ENCODE assay signal across 1 cellular context in the genomic region with DNA sequence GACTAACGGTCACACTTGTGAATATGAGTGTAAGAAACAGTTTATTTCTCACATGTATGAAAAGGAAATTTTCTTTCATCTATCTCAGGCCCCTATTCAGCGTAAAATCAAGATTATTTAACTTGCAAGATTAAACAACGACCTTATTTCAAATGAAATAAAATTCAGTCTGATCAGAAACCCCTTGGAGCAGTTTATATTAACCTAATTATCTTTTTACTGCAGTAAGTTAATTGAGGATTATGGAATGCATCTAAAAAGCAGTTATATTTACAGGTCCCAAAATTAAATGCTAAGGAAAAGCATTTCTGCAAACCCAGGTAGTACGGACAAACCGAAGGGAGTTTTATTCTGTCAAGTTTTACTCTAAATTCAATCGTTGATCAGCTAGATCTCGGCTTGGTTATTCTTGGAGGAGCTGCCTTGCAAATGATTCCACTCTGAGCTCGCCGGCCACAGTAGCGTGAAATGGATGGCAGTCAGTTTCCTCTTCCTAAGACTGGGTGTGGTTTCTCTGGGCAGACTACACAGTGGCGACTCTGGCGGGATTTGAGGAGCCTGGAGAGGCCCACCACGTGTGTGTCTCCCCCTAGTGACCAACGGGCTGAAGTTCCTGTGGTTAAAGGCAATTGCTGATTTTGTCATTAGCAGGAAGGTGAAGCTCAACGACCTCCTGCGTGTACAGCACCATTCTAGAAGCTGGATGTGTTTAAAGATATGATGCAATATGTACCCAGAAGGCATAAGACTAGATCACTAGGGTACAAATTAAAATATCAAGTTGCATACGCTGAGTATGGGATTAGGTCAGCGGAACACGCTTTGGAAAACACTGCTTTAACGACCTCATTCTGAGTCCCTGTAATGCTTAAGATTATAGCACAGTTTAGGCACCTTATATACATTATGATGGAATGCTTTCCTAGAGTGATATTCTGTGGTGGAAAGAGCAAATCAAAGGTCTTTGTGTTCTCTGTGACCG.
TF ChIP-seq lines count a peak whose summit lies in the region.

No MANE protein-coding gene starts in this region.

TF ChIP-seq in HepG2, 621 proteins besides CTCF, POLR2A, EP300 and RAD21 (continued from another document and continues in another):
- TF ChIP-seq ZNF337 (CRISPR knock-in tag; IDR thresholded peaks at IDR 0.05; ENCODE audit: borderline replicate concordance, low read depth) (no peak), HNRNPUL1 (IDR thresholded peaks at IDR 0.05; ENCODE audit: low read depth, low read length) (no peak), ZNF367 (CRISPR knock-in tag; IDR thresholded peaks at IDR 0.05; ENCODE audit: borderline replicate concordance) (no peak), SAP130 (CRISPR knock-in tag; IDR thresholded peaks at IDR 0.05; ENCODE audit: low read depth) (peak; percentile 68), ZNF275 (CRISPR knock-in tag; IDR thresholded peaks at IDR 0.05; ENCODE audit: borderline replicate concordance) (no peak), MYNN (CRISPR knock-in tag; IDR thresholded peaks at IDR 0.05; ENCODE audit: low read depth) (peak; percentile 70; the same call in 1 of the 2 replicates), YY1 (IDR thresholded peaks at IDR 0.05; ENCODE audit: insufficient read depth, insufficient replicate concordance, low read depth, low read length) (peak; percentile 52), RNF219 (CRISPR knock-in tag; IDR thresholded peaks at IDR 0.05) (no peak), TFE3 (CRISPR knock-in tag; IDR thresholded peaks at IDR 0.05) (no peak), ZNF501 (CRISPR knock-in tag; IDR thresholded peaks at IDR 0.05) (peak; percentile 71), MEIS2 (CRISPR knock-in tag; IDR thresholded peaks at IDR 0.05) (no peak), MXD4 (CRISPR knock-in tag; IDR thresholded peaks at IDR 0.05) (peak; percentile 60; the same call in 1 of the 2 replicates), MIER3 (CRISPR knock-in tag; IDR thresholded peaks at IDR 0.05; ENCODE audit: borderline replicate concordance) (peak; percentile 88), ZNF12 (CRISPR knock-in tag; IDR thresholded peaks at IDR 0.05) (0 out of 2 replicates have a peak, but pooled peaks have one; percentile 12), ZFP36 (IDR thresholded peaks at IDR 0.05; ENCODE audit: borderline replicate concordance, low read depth, low read length, partially characterized antibody) (peak; percentile 14), PATZ1 (CRISPR knock-in tag; IDR thresholded peaks at IDR 0.05) (peak; percentile 48; the same call in 1 of the 2 replicates), ZNF772 (CRISPR knock-in tag; IDR thresholded peaks at IDR 0.05) (peak; percentile 36; the same call in 1 of the 2 replicates), ZKSCAN8 (CRISPR knock-in tag; IDR thresholded peaks at IDR 0.05; ENCODE audit: borderline replicate concordance) (peak; percentile 82; the same call in 1 of the 2 replicates), ZNF770 (CRISPR knock-in tag; IDR thresholded peaks at IDR 0.05) (peak; percentile 34; the same call in 1 of the 2 replicates), ARHGAP35 (CRISPR knock-in tag; IDR thresholded peaks at IDR 0.05; ENCODE audit: borderline replicate concordance) (0 out of 2 replicates have a peak, but pooled peaks have one; percentile 35), GATAD1 (CRISPR knock-in tag; IDR thresholded peaks at IDR 0.05) (peak; percentile 52), HDAC2 (CRISPR knock-in tag; IDR thresholded peaks at IDR 0.05) (peak; percentile 74), SRSF4 (IDR thresholded peaks at IDR 0.05; ENCODE audit: low read depth, low read length, poor library complexity, severe bottlenecking) (no peak), ZNF382 (CRISPR knock-in tag; IDR thresholded peaks at IDR 0.05; ENCODE audit: borderline replicate concordance) (no peak), BORCS8-MEF2B (CRISPR knock-in tag; IDR thresholded peaks at IDR 0.05) (no peak), HOXA9 (CRISPR knock-in tag; IDR thresholded peaks at IDR 0.05; ENCODE audit: borderline replicate concordance) (no peak), JUND (CRISPR knock-in tag; IDR thresholded peaks at IDR 0.05) (no peak), ZNF619 (CRISPR knock-in tag; IDR thresholded peaks at IDR 0.05) (no peak), CEBPB (IDR thresholded peaks at IDR 0.05; ENCODE audit: borderline replicate concordance, low read depth, low read length) (peak; percentile 90), ZBED4 (CRISPR knock-in tag; IDR thresholded peaks at IDR 0.05; ENCODE audit: borderline replicate concordance) (0 out of 2 replicates have a peak, but pooled peaks have one; percentile 39), ZNF460 (CRISPR knock-in tag; IDR thresholded peaks at IDR 0.05; ENCODE audit: borderline replicate concordance) (no peak)
- TF ChIP-seq, protein P1, sequence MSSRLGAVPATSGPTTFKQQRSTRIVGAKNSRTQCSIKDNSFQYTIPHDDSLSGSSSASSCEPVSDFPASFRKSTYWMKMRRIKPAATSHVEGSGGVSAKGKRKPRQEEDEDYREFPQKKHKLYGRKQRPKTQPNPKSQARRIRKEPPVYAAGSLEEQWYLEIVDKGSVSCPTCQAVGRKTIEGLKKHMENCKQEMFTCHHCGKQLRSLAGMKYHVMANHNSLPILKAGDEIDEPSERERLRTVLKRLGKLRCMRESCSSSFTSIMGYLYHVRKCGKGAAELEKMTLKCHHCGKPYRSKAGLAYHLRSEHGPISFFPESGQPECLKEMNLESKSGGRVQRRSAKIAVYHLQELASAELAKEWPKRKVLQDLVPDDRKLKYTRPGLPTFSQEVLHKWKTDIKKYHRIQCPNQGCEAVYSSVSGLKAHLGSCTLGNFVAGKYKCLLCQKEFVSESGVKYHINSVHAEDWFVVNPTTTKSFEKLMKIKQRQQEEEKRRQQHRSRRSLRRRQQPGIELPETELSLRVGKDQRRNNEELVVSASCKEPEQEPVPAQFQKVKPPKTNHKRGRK (CRISPR knock-in tag; IDR thresholded peaks at IDR 0.05): no peak
- TF ChIP-seq, protein P2, sequence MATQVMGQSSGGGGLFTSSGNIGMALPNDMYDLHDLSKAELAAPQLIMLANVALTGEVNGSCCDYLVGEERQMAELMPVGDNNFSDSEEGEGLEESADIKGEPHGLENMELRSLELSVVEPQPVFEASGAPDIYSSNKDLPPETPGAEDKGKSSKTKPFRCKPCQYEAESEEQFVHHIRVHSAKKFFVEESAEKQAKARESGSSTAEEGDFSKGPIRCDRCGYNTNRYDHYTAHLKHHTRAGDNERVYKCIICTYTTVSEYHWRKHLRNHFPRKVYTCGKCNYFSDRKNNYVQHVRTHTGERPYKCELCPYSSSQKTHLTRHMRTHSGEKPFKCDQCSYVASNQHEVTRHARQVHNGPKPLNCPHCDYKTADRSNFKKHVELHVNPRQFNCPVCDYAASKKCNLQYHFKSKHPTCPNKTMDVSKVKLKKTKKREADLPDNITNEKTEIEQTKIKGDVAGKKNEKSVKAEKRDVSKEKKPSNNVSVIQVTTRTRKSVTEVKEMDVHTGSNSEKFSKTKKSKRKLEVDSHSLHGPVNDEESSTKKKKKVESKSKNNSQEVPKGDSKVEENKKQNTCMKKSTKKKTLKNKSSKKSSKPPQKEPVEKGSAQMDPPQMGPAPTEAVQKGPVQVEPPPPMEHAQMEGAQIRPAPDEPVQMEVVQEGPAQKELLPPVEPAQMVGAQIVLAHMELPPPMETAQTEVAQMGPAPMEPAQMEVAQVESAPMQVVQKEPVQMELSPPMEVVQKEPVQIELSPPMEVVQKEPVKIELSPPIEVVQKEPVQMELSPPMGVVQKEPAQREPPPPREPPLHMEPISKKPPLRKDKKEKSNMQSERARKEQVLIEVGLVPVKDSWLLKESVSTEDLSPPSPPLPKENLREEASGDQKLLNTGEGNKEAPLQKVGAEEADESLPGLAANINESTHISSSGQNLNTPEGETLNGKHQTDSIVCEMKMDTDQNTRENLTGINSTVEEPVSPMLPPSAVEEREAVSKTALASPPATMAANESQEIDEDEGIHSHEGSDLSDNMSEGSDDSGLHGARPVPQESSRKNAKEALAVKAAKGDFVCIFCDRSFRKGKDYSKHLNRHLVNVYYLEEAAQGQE (IDR thresholded peaks at IDR 0.05; ENCODE audit: borderline replicate concordance in 1 of 2, low read depth in 1 of 2, low read length in 2 of 2): no peak
